In the genomic region with DNA sequence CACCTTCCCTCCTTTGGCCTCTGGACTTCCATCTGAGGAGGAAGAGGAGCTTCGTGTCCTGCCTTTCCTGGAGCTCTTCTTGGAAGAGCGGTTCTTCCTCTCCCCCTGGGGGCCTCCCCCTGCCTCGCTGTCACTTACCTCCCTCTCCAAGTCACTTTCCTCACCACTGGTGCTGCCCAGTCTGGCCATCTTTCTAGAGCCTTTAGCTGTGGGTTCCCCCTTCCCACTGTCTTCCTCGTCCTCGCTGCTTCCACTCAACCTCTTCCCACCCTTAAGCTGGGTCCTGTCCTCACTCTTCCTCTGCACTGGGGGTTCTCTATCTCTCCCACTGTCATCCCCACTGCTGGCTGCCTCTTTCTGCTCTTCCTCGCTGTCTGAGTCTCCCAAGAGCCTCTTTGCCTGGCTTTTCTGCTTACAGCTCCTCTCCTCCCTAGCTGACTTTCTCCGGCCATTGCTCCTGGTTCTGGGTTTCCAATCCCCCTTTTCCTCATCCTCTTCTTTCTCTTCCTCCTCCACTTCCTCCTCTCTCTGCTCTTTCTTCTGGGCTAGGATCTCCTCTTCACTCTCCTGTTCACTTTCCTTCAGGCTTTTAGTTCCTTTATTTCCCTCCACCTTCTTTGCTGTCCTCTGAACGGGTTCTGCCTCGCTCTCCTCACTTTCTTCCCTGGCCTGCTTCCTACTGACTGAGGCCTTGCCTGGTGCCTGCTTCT, we compare ENCODE assay signal across 9 cellular contexts. TPM values are rescaled to one million over a fixed set of nuclear protein-coding genes. Genes with fewer than 3 reads are reported as not detected.
DNase-seq lines count a peak whose midpoint lies in the region; ATAC-seq and TF ChIP-seq lines count a peak whose summit lies in the region.
"Had no signal": no experiment of that assay in that cellular context is flagged by ENCODE, and none has a peak within 500 bp of the region (broad histone marks: within the 10 kb centered on the region; RNA-seq: fewer than 3 reads in every experiment).

No MANE protein-coding gene starts in this region.

- DNase-seq in activated naive CD4-positive, alpha-beta T cell treated with anti-CD3 and anti-CD28 coated beads, Interleukin-2, amount 50 U/mL, for 16 hours = no peak
- DNase-seq in activated CD8-positive, alpha-beta T cell treated with anti-CD3 and anti-CD28 coated beads for 36 hours = no peak
- DNase-seq in left lung = no peak
- DNase-seq in type B pancreatic cell (ENCODE audit: extremely low spot score, unreplicated experiment) = no peak
- DNase-seq in H4 (ENCODE audit: low spot score) = no peak
- no peak for DNase-seq in pons (ENCODE audit: low spot score)
- no peak for DNase-seq in hypothalamus (lab: John Stamatoyannopoulos, UW)
- DNase-seq: anterior cingulate cortex had no signal

- no peaks in the 10 kb centered on the region for H3K9me3 ChIP-seq in left lung

- H3K4me1 ChIP-seq in left lung = peaks cover 22 to 40% of the 10 kb centered on the region in 2 donors

- H3K27ac Mint-ChIP-seq in activated naive CD4-positive, alpha-beta T cell treated with anti-CD3 and anti-CD28 coated beads, Interleukin-2, amount 50 U/mL, for 24 hours = peak overlapping the region; percentile 96
- peak overlapping the region; percentile 99 for H3K27ac Mint-ChIP-seq in activated CD8-positive, alpha-beta T cell treated with anti-CD3 and anti-CD28 coated beads for 36 hours
- H3K27ac Mint-ChIP-seq in type B pancreatic cell = peak overlapping the region; percentile 97

- peaks cover 38% of the 10 kb centered on the region for H3K4me1 Mint-ChIP-seq in activated naive CD4-positive, alpha-beta T cell treated with anti-CD3 and anti-CD28 coated beads, Interleukin-2, amount 50 U/mL, for 24 hours
- peaks cover 26% of the 10 kb centered on the region for H3K4me1 Mint-ChIP-seq in activated CD8-positive, alpha-beta T cell treated with anti-CD3 and anti-CD28 coated beads for 36 hours (ENCODE audit: low read depth)
- peaks cover 27% of the 10 kb centered on the region for H3K4me1 Mint-ChIP-seq in type B pancreatic cell (ENCODE audit: unreplicated experiment)

- intact Hi-C loops in activated CD8-positive, alpha-beta T cell treated with anti-CD3 and anti-CD28 coated beads for 36 hours (cut with micrococcal nuclease) = no loop called here
- intact Hi-C loops in left lung (cut with DNase I) = no loop called here

- POLR2A ChIA-PET in activated CD8-positive, alpha-beta T cell treated with anti-CD3 and anti-CD28 coated beads for 36 hours (lab: Charles Lee) = interaction anchor here (0.8 to 7.7 kb wide), 7 partner anchors 8 to 187 kb away, joined by 3 to 74 read pairs (median 8); a partner anchor contains a TSS

- ATAC-seq in activated CD8-positive, alpha-beta T cell treated with anti-CD3 and anti-CD28 coated beads for 36 hours = no peak
- ATAC-seq in left lung = no peak

- H3K27me3 ChIP-seq in left lung = no peaks in the 10 kb centered on the region

- peak overlapping the region; percentile 99 for H3K4me3 Mint-ChIP-seq in activated naive CD4-positive, alpha-beta T cell treated with anti-CD3 and anti-CD28 coated beads, Interleukin-2, amount 50 U/mL, for 24 hours
- H3K4me3 Mint-ChIP-seq in activated CD8-positive, alpha-beta T cell treated with anti-CD3 and anti-CD28 coated beads for 36 hours = peak overlapping the region; percentile 96
- H3K4me3 Mint-ChIP-seq in type B pancreatic cell = peak overlapping the region; percentile 97

- H3K36me3 ChIP-seq in left lung = peaks cover 0 to 55% of the 10 kb centered on the region in 2 donors

- peak overlapping the region; percentile 93 to 96 for H3K27ac ChIP-seq in left lung

- no peak for TF ChIP-seq CTCF in activated CD8-positive, alpha-beta T cell treated with anti-CD3 and anti-CD28 coated beads for 36 hours (IDR thresholded peaks at IDR 0.05)
- no peak for TF ChIP-seq CTCF in left lung (IDR thresholded peaks at IDR 0.05)
- no peak for TF ChIP-seq CTCF in type B pancreatic cell (conservative IDR thresholded peaks at IDR 0.05)

- peak overlapping the region in 1 of 2 donors; percentile 99 for H3K4me3 ChIP-seq in left lung

- H3K9me3 Mint-ChIP-seq in activated naive CD4-positive, alpha-beta T cell treated with anti-CD3 and anti-CD28 coated beads, Interleukin-2, amount 50 U/mL, for 24 hours = no peaks in the 10 kb centered on the region
- no peaks in the 10 kb centered on the region for H3K9me3 Mint-ChIP-seq in activated CD8-positive, alpha-beta T cell treated with anti-CD3 and anti-CD28 coated beads for 36 hours
- H3K9me3 Mint-ChIP-seq in type B pancreatic cell = no peaks in the 10 kb centered on the region

- H3K36me3 Mint-ChIP-seq in activated naive CD4-positive, alpha-beta T cell treated with anti-CD3 and anti-CD28 coated beads, Interleukin-2, amount 50 U/mL, for 24 hours = peaks cover 6% of the 10 kb centered on the region
- peaks cover 30% of the 10 kb centered on the region for H3K36me3 Mint-ChIP-seq in activated CD8-positive, alpha-beta T cell treated with anti-CD3 and anti-CD28 coated beads for 36 hours (ENCODE audit: low read depth)
- H3K36me3 Mint-ChIP-seq in type B pancreatic cell = peaks cover 14% of the 10 kb centered on the region

- no peaks in the 10 kb centered on the region for H3K27me3 Mint-ChIP-seq in activated naive CD4-positive, alpha-beta T cell treated with anti-CD3 and anti-CD28 coated beads, Interleukin-2, amount 50 U/mL, for 24 hours
- no peaks in the 10 kb centered on the region for H3K27me3 Mint-ChIP-seq in activated CD8-positive, alpha-beta T cell treated with anti-CD3 and anti-CD28 coated beads for 36 hours
- H3K27me3 Mint-ChIP-seq in type B pancreatic cell = no peaks in the 10 kb centered on the region

- CTCF ChIA-PET in activated CD8-positive, alpha-beta T cell treated with anti-CD3 and anti-CD28 coated beads for 36 hours (lab: Charles Lee) = interaction anchor here (1.5 to 1.7 kb wide), 2 partner anchors 33 to 39 kb away, joined by 5 to 7 read pairs; no protein-coding TSS in a partner anchor

RNA-seq across cellular contexts. Expression of a gene that starts 1.4 kb away (rescaled TPM):
- total RNA-seq in activated CD8-positive, alpha-beta T cell treated with anti-CD3 and anti-CD28 coated beads for 36 hours = 10 to 100 TPM; 35.2 to 36.4 TPM
- 10 to 100 TPM; 14.4 to 17.4 TPM for total RNA-seq in left lung
- 13.7 and 20.9 TPM in 2 replicates for total RNA-seq in type B pancreatic cell (ENCODE audit: low replicate concordance)
- 18.2 and 24.8 TPM in 2 replicates for total RNA-seq in H4 (2014; rRNA removed; shearing (Covaris generic))

RNA-seq across cellular contexts. Expression of a gene that starts 2.0 kb away (rescaled TPM):
- 10 to 100 TPM; 75.9 to 79.1 TPM for total RNA-seq in activated CD8-positive, alpha-beta T cell treated with anti-CD3 and anti-CD28 coated beads for 36 hours
- total RNA-seq in left lung = 10 to 100 TPM; 55.5 to 59.6 TPM
- total RNA-seq in type B pancreatic cell (ENCODE audit: low replicate concordance) = 52.8 and 78.7 TPM in 2 replicates
- total RNA-seq in H4 (2014; rRNA removed; shearing (Covaris generic)) = 85.3 and 87.1 TPM in 2 replicates

RNA-seq across cellular contexts. Expression of a gene that starts 16.8 kb away (rescaled TPM):
- 1 to 10 TPM in 1 of 2 experiments, under 1 TPM in 1; 0.68 to 1.8 TPM for total RNA-seq in activated CD8-positive, alpha-beta T cell treated with anti-CD3 and anti-CD28 coated beads for 36 hours
- total RNA-seq in left lung = 1 to 10 TPM; 2.5 to 2.7 TPM
- total RNA-seq in type B pancreatic cell (ENCODE audit: low replicate concordance) = 6.9 and 9.7 TPM in 2 replicates
- total RNA-seq in H4 (2014; rRNA removed; shearing (Covaris generic)) = 0.12 TPM in 1 of 2 replicates, not detected in the other

RNA-seq across cellular contexts. Expression of a gene that starts 20.4 kb away (rescaled TPM):
- total RNA-seq in activated CD8-positive, alpha-beta T cell treated with anti-CD3 and anti-CD28 coated beads for 36 hours = 10 to 100 TPM; 25.0 to 25.9 TPM
- total RNA-seq in left lung (10 to 100 TPM; 61.4 to 64.5 TPM), type B pancreatic cell (ENCODE audit: low replicate concordance) (42.6 and 52.4 TPM in 2 replicates)
- total RNA-seq in H4 (2014; rRNA removed; shearing (Covaris generic)) = 11.6 and 17.2 TPM in 2 replicates

RNA-seq across cellular contexts. Expression of a gene that starts 28.9 kb away (rescaled TPM):
- total RNA-seq in activated CD8-positive, alpha-beta T cell treated with anti-CD3 and anti-CD28 coated beads for 36 hours = not detected
- total RNA-seq in left lung (not detected), type B pancreatic cell (ENCODE audit: low replicate concordance) (not detected in 2 replicates)
- total RNA-seq in H4 (2014; rRNA removed; shearing (Covaris generic)) = not detected in 2 replicates
